In genomic region chr5:178110511-178110910, GRCh38 we compare ENCODE assay signal across 19 cellular contexts. TPM values are rescaled to one million over a fixed set of nuclear protein-coding genes. Genes with fewer than 3 reads are reported as not detected.
DNase-seq lines count a peak whose midpoint lies in the region; ATAC-seq, FAIRE-seq and TF ChIP-seq lines count a peak whose summit lies in the region.
"Had no signal": no experiment of that assay in that cellular context is flagged by ENCODE, and none has a peak within 500 bp of the region (broad histone marks: within the 10 kb centered on the region; RNA-seq: fewer than 3 reads in every experiment).

No MANE protein-coding gene starts in this region.

- in situ Hi-C loops in K562 (cut with MboI) = no loop called here

- no peaks in the 10 kb centered on the region for H3K9me3 ChIP-seq in CD4-positive, alpha-beta T cell (ENCODE audit: control insufficient read depth, low read length)
- no peaks in the 10 kb centered on the region for H3K9me3 ChIP-seq in K562 (replicated peaks; ENCODE audit: control insufficient read depth, insufficient read depth, low read depth, low read length)
- H3K9me3 ChIP-seq in neural progenitor cell (ENCODE audit: low read depth) = no peaks in the 10 kb centered on the region
- H3K9me3 ChIP-seq: BLaER1 had no signal

- H3K4me1 ChIP-seq in K562 (replicated peaks in 1 of 2; ENCODE audit: control insufficient read depth in 2 of 2, insufficient read depth in 2 of 2, low read length in 2 of 2) = peaks cover 19 to 35% of the 10 kb centered on the region in 2 experiments; a peak in 4 of 5 replicates
- H3K4me1 ChIP-seq in neural progenitor cell = peaks cover 24% of the 10 kb centered on the region

- no peak overlapping the region for H3K4me3 ChIP-seq in K562
- no peak overlapping the region for H3K4me3 ChIP-seq in neural progenitor cell
- H3K4me3 ChIP-seq: BLaER1, GM23248 had no signal

- peak overlapping the region; percentile 9 for H3K4me3 Mint-ChIP-seq in CD4-positive, alpha-beta T cell
- peak overlapping the region; percentile 19 for H3K4me3 Mint-ChIP-seq in neural progenitor cell
- H3K4me3 Mint-ChIP-seq: CD8-positive, alpha-beta T cell; HFFc6 had no signal

- H3K9ac ChIP-seq in K562 (ENCODE audit: insufficient read depth in 1 of 2, low read depth in 2 of 2, low read length in 2 of 2) (peak overlapping the region in 1 of 2 experiments; percentile 56; a peak in 1 of 4 replicates), neural progenitor cell (no peak overlapping the region)
- H3K9ac ChIP-seq: BLaER1, GM23248 had no signal

- CTCF ChIA-PET in CD4-positive, alpha-beta T cell (lab: Charles Lee) = interaction anchor here (1.6 kb wide), 1 partner anchor 10 kb away, joined by 6 read pairs; no protein-coding TSS in a partner anchor
- CTCF ChIA-PET in K562 (lab: Yijun Ruan, JAX; ENCODE audit: low intra/inter-chr PET ratio) = no interaction called here

- no peak for DNase-seq in CD4-positive, alpha-beta T cell
- DNase-seq in K562 (ENCODE audit: extremely low read depth in 1 of 4, low spot score in 3 of 4) = no peak
- DNase-seq in hepatic stellate cell (ENCODE audit: low spot score) = peak; percentile 5
- no peak for DNase-seq in neural progenitor cell (ENCODE audit: low spot score)
- DNase-seq in central memory CD4-positive, alpha-beta T cell = no peak
- DNase-seq in HUDEP-2 (lab: John Stamatoyannopoulos, UW; ENCODE audit: unreplicated experiment in 76 of 76) = no peak
- DNase-seq: 8988T; Calu3; CD8-positive, alpha-beta T cell; DMS79 treated with DMSO at 0.1 percent for 48 hours; GF-D8; GM23248; HFFc6 had no signal

- no peak for FAIRE-seq in K562 (lab: Jason Lieb, UNC)
- FAIRE-seq: H54 had no signal

- 44% methylated on average over 9 of the region's 9 CpGs for WGBS in K562 (ENCODE audit: insufficient coverage, low coverage, missing lambda C conversion rate)

- H3F3A ChIP-seq in neural progenitor cell (ENCODE audit: low read depth) = peaks cover 43% of the 10 kb centered on the region

- H3K27me3 Mint-ChIP-seq in CD4-positive, alpha-beta T cell = no peaks in the 10 kb centered on the region
- H3K27me3 Mint-ChIP-seq in neural progenitor cell (ENCODE audit: insufficient read depth, low read depth) = peaks cover 11% of the 10 kb centered on the region

- no peaks in the 10 kb centered on the region for H3K9me3 Mint-ChIP-seq in CD4-positive, alpha-beta T cell
- H3K9me3 Mint-ChIP-seq in neural progenitor cell = no peaks in the 10 kb centered on the region

- no peak overlapping the region for H3K27ac ChIP-seq in CD4-positive, alpha-beta T cell (ENCODE audit: low read depth, low read length)
- H3K27ac ChIP-seq in K562 (ENCODE audit: extremely low read depth, low read depth, low read length) (no peak overlapping the region), neural progenitor cell (no peak overlapping the region)
- H3K27ac ChIP-seq: BLaER1, GM23248 had no signal

- BruUV-seq in K562 (replicated peaks; lab: Mats Ljungman, UMichigan) = no TSS peak

- H3K79me2 ChIP-seq in K562 (ENCODE audit: control insufficient read depth, insufficient read depth, low read length) = peaks cover 18% of the 10 kb centered on the region
- H3K79me2 ChIP-seq in neural progenitor cell (ENCODE audit: low read depth) = peaks cover 19% of the 10 kb centered on the region

- H3K36me3 Mint-ChIP-seq in CD4-positive, alpha-beta T cell (ENCODE audit: low read depth) = no peaks in the 10 kb centered on the region
- H3K36me3 Mint-ChIP-seq in neural progenitor cell = no peaks in the 10 kb centered on the region
- H3K36me3 Mint-ChIP-seq: CD14-positive monocyte; CD8-positive, alpha-beta T cell had no signal

- no peak for TF ChIP-seq RAD21 in K562 (CRISPR knock-in tag; conservative IDR thresholded peaks at IDR 0.05 in 1 of 2, IDR thresholded peaks at IDR 0.05 in 1 of 2)

- no peak overlapping the region for H3K4me2 ChIP-seq in K562 (ENCODE audit: insufficient read depth, low read length)
- no peak overlapping the region for H3K4me2 ChIP-seq in neural progenitor cell
- H3K4me2 ChIP-seq: BLaER1 had no signal

- H4K20me1 ChIP-seq in K562 (replicated peaks; ENCODE audit: control insufficient read depth, insufficient read depth, low read length) (peaks cover 8% of the 10 kb centered on the region; the same call in 1 of the 2 replicates), neural progenitor cell (ENCODE audit: low read depth) (peaks cover 13% of the 10 kb centered on the region)
- H4K20me1 ChIP-seq: BLaER1 had no signal

- no peak for ATAC-seq in CD4-positive, alpha-beta T cell (ENCODE audit: poor library complexity)
- no peak for ATAC-seq in K562
- no peak for ATAC-seq in GM19035 (IDR thresholded peaks at IDR 0.05; ENCODE audit: unreplicated experiment)
- no peak for ATAC-seq in HG03159 (IDR thresholded peaks at IDR 0.05; ENCODE audit: unreplicated experiment)
- ATAC-seq: CD8-positive, alpha-beta T cell; HCT116 had no signal

- H3K36me3 ChIP-seq in K562 (ENCODE audit: control insufficient read depth, insufficient read depth, low read length) (no peaks in the 10 kb centered on the region), neural progenitor cell (no peaks in the 10 kb centered on the region)
- H3K36me3 ChIP-seq: BLaER1 had no signal

- H2AFZ ChIP-seq in K562 (ENCODE audit: low read depth, low read length) = peak overlapping the region; percentile 45; the same call in 1 of the 2 replicates
- no peak overlapping the region for H2AFZ ChIP-seq in neural progenitor cell (replicated peaks)
- H2AFZ ChIP-seq: GM23248 had no signal

- peaks cover 3% of the 10 kb centered on the region for H3K9me1 ChIP-seq in K562 (ENCODE audit: control insufficient read depth, insufficient read depth, low read length)

- POLR2A ChIA-PET in CD4-positive, alpha-beta T cell (lab: Charles Lee) = no interaction called here
- POLR2A ChIA-PET in K562 (lab: Yijun Ruan, JAX) = interaction anchor here (0.8 to 0.9 kb wide), 2 partner anchors 11 to 13 kb away, joined by 4 to 6 read pairs; no protein-coding TSS in a partner anchor

- TF ChIP-seq CTCF in CD4-positive, alpha-beta T cell (IDR thresholded peaks at IDR 0.05) = no peak
- TF ChIP-seq CTCF in K562 (IDR thresholded peaks at IDR 0.05 in 2 of 3, conservative IDR thresholded peaks at IDR 0.05 in 1 of 3; ENCODE audit: insufficient read depth in 2 of 3, low read depth in 1 of 3, low read length in 3 of 3) = no peak
- TF ChIP-seq CTCF in neural progenitor cell (IDR thresholded peaks at IDR 0.05) = no peak

- peaks cover under 1% of the 10 kb centered on the region for H3K27me3 ChIP-seq in CD4-positive, alpha-beta T cell (ENCODE audit: control insufficient read depth, insufficient read depth, low read length)
- H3K27me3 ChIP-seq in K562 (ENCODE audit: control insufficient read depth in 2 of 2, insufficient read depth in 2 of 2, low read length in 2 of 2) = no peaks in the 10 kb centered on the region
- H3K27me3 ChIP-seq in neural progenitor cell = peaks cover 12% of the 10 kb centered on the region
- H3K27me3 ChIP-seq: BLaER1 had no signal

- intact Hi-C loops in CD4-positive, alpha-beta T cell (cut with DNase I, micrococcal nuclease) = loop anchor here (5.0 kb wide), 2 partner anchors 33 to 37 kb away; no protein-coding TSS in a partner anchor
- intact Hi-C loops in K562 (cut with micrococcal nuclease) = loop anchor here (5.0 kb wide), 1 partner anchor 42 kb away; the partner anchor contains the start of gene NHP2

- H3K27ac Mint-ChIP-seq in CD4-positive, alpha-beta T cell = no peak overlapping the region
- H3K27ac Mint-ChIP-seq in neural progenitor cell = peak overlapping the region; percentile 22
- H3K27ac Mint-ChIP-seq: CD14-positive monocyte, HFFc6 had no signal

- no peak for TF ChIP-seq EP300 in K562 (IDR thresholded peaks at IDR 0.05; ENCODE audit: low read length)

- H3K4me1 Mint-ChIP-seq in CD4-positive, alpha-beta T cell (ENCODE audit: low read depth) = peaks cover 27% of the 10 kb centered on the region
- peaks cover 25% of the 10 kb centered on the region for H3K4me1 Mint-ChIP-seq in neural progenitor cell

- no peak for TF ChIP-seq POLR2A in K562 (conservative IDR thresholded peaks at IDR 0.05)

RNA-seq across cellular contexts. Expression of gene N4BP3, which starts 2.8 kb away (rescaled TPM):
- 1 to 10 TPM; 3.8 to 4.3 TPM for total RNA-seq in CD4-positive, alpha-beta T cell
- total RNA-seq in K562 (2011; cell fraction: chromatin; rRNA removed; ENCODE audit: low replicate concordance) = 7.7 and 21.3 TPM in 2 replicates
- 14.7 and 14.9 TPM in 2 replicates for total RNA-seq in K562 (2011; cell fraction: nucleolus; rRNA removed)
- 10.3 and 11.8 TPM in 2 replicates for total RNA-seq in K562 (2011; cell fraction: nucleoplasm; rRNA removed)
- 6.4 and 7.1 TPM in 2 replicates for total RNA-seq in K562 (2014; rRNA removed)
- 0.73 and 1.2 TPM in 2 replicates for total RNA-seq in K562 (2014; rRNA removed; fragmentation: Illumina TruSeq; extraction: Trizol)
- 2.4 TPM in 2 replicates for total RNA-seq in K562 (2015; rRNA removed; fragmentation: Illumina TruSeq; extraction: Trizol)
- total RNA-seq in K562 (2021) = 6.6 and 7.0 TPM in 2 replicates
- 3.4 and 3.5 TPM in 2 replicates for polyA plus RNA-seq in K562 (2011; rRNA removed)
- 3.6 and 8.3 TPM in 2 replicates for polyA plus RNA-seq in K562 (2011; cell fraction: cytosol; rRNA removed)
- polyA plus RNA-seq in K562 (2011; cell fraction: nucleus; rRNA removed) = 7.7 and 13.0 TPM in 2 replicates
- 3.4 and 4.5 TPM in 2 replicates for polyA plus RNA-seq in K562 (2012)
- 1.8 and 3.2 TPM in 2 replicates for polyA plus RNA-seq in K562 (2014; fragmentation: Illumina TruSeq; extraction: Trizol)
- under 1 TPM; 0.06 to 0.10 TPM for polyA plus RNA-seq in K562 (2014; fragmentation: Nextera tagmentation; extraction: Ambion mirVana)
- polyA plus RNA-seq in K562 (2014; rRNA removed) = 4.0 and 4.7 TPM in 2 replicates
- 1.9 and 3.2 TPM in 2 replicates for polyA minus RNA-seq in K562 (2011; rRNA and poly(A)+ RNA removed)
- 4.7 and 5.6 TPM in 2 replicates for polyA minus RNA-seq in K562 (2011; cell fraction: cytosol; rRNA and poly(A)+ RNA removed)
- polyA minus RNA-seq in K562 (2011; cell fraction: nucleus; rRNA and poly(A)+ RNA removed) = 7.0 and 7.4 TPM in 2 replicates
- total RNA-seq in neural progenitor cell (ENCODE audit: low replicate concordance) = 4.1 and 12.8 TPM in 2 replicates
- polyA plus RNA-seq: CD14-positive monocyte had no signal

RNA-seq across cellular contexts. Expression of gene RMND5B, which starts 20.3 kb away (rescaled TPM):
- total RNA-seq in CD4-positive, alpha-beta T cell = 10 to 100 TPM; 12.0 to 13.8 TPM
- total RNA-seq in K562 (2011; cell fraction: chromatin; rRNA removed; ENCODE audit: low replicate concordance) = 123 and 227 TPM in 2 replicates
- 112 and 125 TPM in 2 replicates for total RNA-seq in K562 (2011; cell fraction: nucleolus; rRNA removed)
- total RNA-seq in K562 (2011; cell fraction: nucleoplasm; rRNA removed) = 135 and 197 TPM in 2 replicates
- total RNA-seq in K562 (2014; rRNA removed) = 37.0 and 39.0 TPM in 2 replicates
- 16.9 and 21.1 TPM in 2 replicates for total RNA-seq in K562 (2014; rRNA removed; fragmentation: Illumina TruSeq; extraction: Trizol)
- 19.2 and 20.3 TPM in 2 replicates for total RNA-seq in K562 (2015; rRNA removed; fragmentation: Illumina TruSeq; extraction: Trizol)
- total RNA-seq in K562 (2021) = 53.6 and 54.8 TPM in 2 replicates
- 54.3 and 57.0 TPM in 2 replicates for polyA plus RNA-seq in K562 (2011; rRNA removed)
- polyA plus RNA-seq in K562 (2011; cell fraction: cytosol; rRNA removed) = 52.6 and 79.7 TPM in 2 replicates
- 95.5 and 159 TPM in 2 replicates for polyA plus RNA-seq in K562 (2011; cell fraction: nucleus; rRNA removed)
- polyA plus RNA-seq in K562 (2012) = 47.6 and 49.2 TPM in 2 replicates
- polyA plus RNA-seq in K562 (2014; fragmentation: Illumina TruSeq; extraction: Trizol) = 28.3 and 36.1 TPM in 2 replicates
- 1 to 10 TPM; 2.6 to 4.4 TPM for polyA plus RNA-seq in K562 (2014; fragmentation: Nextera tagmentation; extraction: Ambion mirVana)
- polyA plus RNA-seq in K562 (2014; rRNA removed) = 44.3 and 45.0 TPM in 2 replicates
- polyA minus RNA-seq in K562 (2011; rRNA and poly(A)+ RNA removed) = 39.4 and 55.6 TPM in 2 replicates
- polyA minus RNA-seq in K562 (2011; cell fraction: cytosol; rRNA and poly(A)+ RNA removed) = 23.1 and 24.5 TPM in 2 replicates
- polyA minus RNA-seq in K562 (2011; cell fraction: nucleus; rRNA and poly(A)+ RNA removed) = 43.0 and 45.6 TPM in 2 replicates
- total RNA-seq in neural progenitor cell (ENCODE audit: low replicate concordance) = 25.3 and 25.5 TPM in 2 replicates

RNA-seq across cellular contexts. Expression of gene NHP2, which starts 43.2 kb away (rescaled TPM):
- total RNA-seq in CD4-positive, alpha-beta T cell = 10 to 100 TPM; 42.2 to 44.5 TPM
- 43.3 and 92.9 TPM in 2 replicates for total RNA-seq in K562 (2011; cell fraction: chromatin; rRNA removed; ENCODE audit: low replicate concordance)
- 96.6 and 97.4 TPM in 2 replicates for total RNA-seq in K562 (2011; cell fraction: nucleolus; rRNA removed)
- 76.8 and 91.9 TPM in 2 replicates for total RNA-seq in K562 (2011; cell fraction: nucleoplasm; rRNA removed)
- total RNA-seq in K562 (2014; rRNA removed) = 559 and 622 TPM in 2 replicates
- total RNA-seq in K562 (2014; rRNA removed; fragmentation: Illumina TruSeq; extraction: Trizol) = 128 and 144 TPM in 2 replicates
- total RNA-seq in K562 (2015; rRNA removed; fragmentation: Illumina TruSeq; extraction: Trizol) = 255 and 258 TPM in 2 replicates
- total RNA-seq in K562 (2021) = 304 and 309 TPM in 2 replicates
- 140 and 146 TPM in 2 replicates for polyA plus RNA-seq in K562 (2011; rRNA removed)
- polyA plus RNA-seq in K562 (2011; cell fraction: cytosol; rRNA removed) = 191 and 212 TPM in 2 replicates
- polyA plus RNA-seq in K562 (2011; cell fraction: nucleus; rRNA removed) = 106 and 110 TPM in 2 replicates
- 178 and 294 TPM in 2 replicates for polyA plus RNA-seq in K562 (2012)
- 143 and 312 TPM in 2 replicates for polyA plus RNA-seq in K562 (2014; fragmentation: Illumina TruSeq; extraction: Trizol)
- polyA plus RNA-seq in K562 (2014; fragmentation: Nextera tagmentation; extraction: Ambion mirVana) = 100 to 1,000 TPM in 1 of 2 experiments, 10 to 100 TPM in 1; 52.8 to 124 TPM
- 302 and 369 TPM in 2 replicates for polyA plus RNA-seq in K562 (2014; rRNA removed)
- polyA minus RNA-seq in K562 (2011; rRNA and poly(A)+ RNA removed) = 66.3 and 75.7 TPM in 2 replicates
- 79.6 and 136 TPM in 2 replicates for polyA minus RNA-seq in K562 (2011; cell fraction: cytosol; rRNA and poly(A)+ RNA removed)
- polyA minus RNA-seq in K562 (2011; cell fraction: nucleus; rRNA and poly(A)+ RNA removed) = 44.0 and 63.9 TPM in 2 replicates
- total RNA-seq in neural progenitor cell (ENCODE audit: low replicate concordance) = 357 and 380 TPM in 2 replicates
